Comparison of ENCODE assay signal across 18 cellular contexts in the genomic region with DNA sequence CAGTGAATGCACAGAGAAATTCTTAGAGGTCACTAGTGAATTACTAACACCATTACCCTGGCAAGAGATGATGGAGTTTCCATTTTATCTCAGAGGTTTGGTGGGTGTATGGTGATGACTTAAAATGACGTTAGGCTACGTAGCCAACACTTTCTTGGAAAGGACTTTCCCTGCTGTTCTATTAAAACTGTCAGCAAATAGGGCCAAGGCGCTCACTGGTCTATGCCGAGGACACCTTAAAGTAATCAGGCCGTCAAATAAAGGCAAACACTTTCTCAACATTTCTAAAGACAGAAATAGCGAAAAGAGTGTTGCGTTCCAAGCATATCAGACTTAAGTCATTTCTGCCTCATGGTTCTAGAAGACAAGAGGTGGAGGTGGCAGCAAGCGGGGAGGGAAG.
"Had no signal": no experiment of that assay in that cellular context is flagged by ENCODE, and none has a peak within 500 bp of the region (broad histone marks: within the 10 kb centered on the region; RNA-seq: fewer than 3 reads in every experiment).

No MANE protein-coding gene starts in this region.

- DNase-seq: activated CD4-positive, alpha-beta T cell treated with anti-CD3 and anti-CD28 coated beads, Interleukin-2, amount 50 U/mL, for 4 hours; activated CD4-positive, CD25-positive, alpha-beta regulatory T cell treated with anti-CD3 and anti-CD28 coated beads, Interleukin-2, amount 50 U/mL, for 72 hours; activated naive CD4-positive, alpha-beta T cell treated with anti-CD3 and anti-CD28 coated beads for 36 hours; caudate nucleus; colonic mucosa; esophagus squamous epithelium; heart right ventricle; naive B cell; small intestine; stimulated activated CD4-positive, alpha-beta T cell treated with anti-CD3 and anti-CD28 coated beads, Interleukin-4, amount 100 ng/mL, for 4 hours; stimulated activated CD8-positive, alpha-beta memory T cell treated with anti-CD3 and anti-CD28 coated beads, Interleukin-4, amount 100 ng/mL, for 48 hours; stimulated activated naive CD4-positive, alpha-beta T cell treated with Interleukin-2 at 50 U/mL for 16 hours; T-cell; T1000; upper lobe of right lung had no signal

- H3K36me3 ChIP-seq: colonic mucosa, esophagus squamous epithelium, heart right ventricle, upper lobe of right lung had no signal

- H3K36me3 Mint-ChIP-seq: naive B cell had no signal

- H3K4me1 Mint-ChIP-seq: naive B cell had no signal

- H3K9me3 Mint-ChIP-seq: activated naive CD4-positive, alpha-beta T cell treated with anti-CD3 and anti-CD28 coated beads for 36 hours; T-cell had no signal

- H3K27ac Mint-ChIP-seq: activated naive CD4-positive, alpha-beta T cell treated with anti-CD3 and anti-CD28 coated beads for 36 hours; activated T-helper 2 cell treated with anti-CD3 and anti-CD28 coated beads, Interferon-gamma antibody, Interleukin-2, Interleukin-4, amounts not matched to agents 10 μg/mL and 5 μg/mL and 100 μg/mL, durations not matched to agents 14 hours and 24 hours and 36 hours; T-cell had no signal

- H3K4me3 ChIP-seq: colonic mucosa, esophagus squamous epithelium, heart right ventricle, lung, upper lobe of right lung had no signal

- H3K27me3 Mint-ChIP-seq: T-cell had no signal

- H3K27ac ChIP-seq: colonic mucosa, heart right ventricle, parathyroid adenoma, upper lobe of right lung had no signal

- H3K4me1 ChIP-seq: colonic mucosa, parathyroid adenoma had no signal

- H3K79me2 ChIP-seq: parathyroid adenoma had no signal

- H3K4me3 Mint-ChIP-seq: activated naive CD4-positive, alpha-beta T cell treated with anti-CD3 and anti-CD28 coated beads for 36 hours; naive B cell; T-cell had no signal

- H3K9me3 ChIP-seq: colonic mucosa, esophagus squamous epithelium, heart right ventricle, upper lobe of right lung had no signal

- H2AFZ ChIP-seq: parathyroid adenoma had no signal

- ATAC-seq: T-cell, upper lobe of right lung had no signal

- H3K27me3 ChIP-seq: colonic mucosa, esophagus squamous epithelium, heart right ventricle, upper lobe of right lung had no signal

- H3K9ac ChIP-seq: parathyroid adenoma had no signal
